7 cellular contexts compared by ENCODE assay signal in the genomic region with DNA sequence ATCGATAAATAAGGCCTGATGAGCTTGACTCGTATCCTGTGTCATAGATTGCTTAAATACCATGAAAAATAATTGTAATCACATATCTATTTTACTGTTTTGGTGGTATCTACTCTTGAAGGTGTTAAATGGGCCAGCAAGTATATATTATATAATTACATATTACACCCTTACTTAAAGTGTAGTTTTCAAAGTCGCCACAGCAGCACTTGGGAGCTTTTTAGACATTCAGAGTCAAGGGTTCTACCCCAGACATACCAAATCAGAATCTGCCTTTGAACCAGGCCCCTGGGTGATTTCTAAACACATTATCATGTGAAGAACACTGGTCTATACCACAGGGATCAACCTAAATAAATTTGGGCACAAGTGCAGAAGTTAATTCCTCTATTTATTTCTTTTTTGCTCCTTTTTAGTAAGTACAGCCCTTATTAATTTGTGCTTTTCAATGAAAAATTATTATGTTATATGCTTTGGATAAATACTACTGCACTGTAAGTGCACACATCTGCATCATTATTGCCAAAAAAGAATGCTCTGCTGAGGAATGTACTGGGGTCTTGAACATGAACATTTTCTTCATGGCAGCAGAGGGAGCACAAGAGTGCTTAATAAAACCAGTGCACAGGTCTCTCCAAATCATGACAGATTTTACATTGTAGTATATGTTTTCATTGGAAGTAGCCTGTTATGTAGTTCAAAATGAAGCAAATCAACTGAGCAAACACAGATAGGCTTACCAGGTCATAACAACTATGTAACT. TPM values are rescaled to one million over a fixed set of nuclear protein-coding genes. Genes with fewer than 3 reads are reported as not detected.
DNase-seq lines count a peak whose midpoint lies in the region; ATAC-seq and TF ChIP-seq lines count a peak whose summit lies in the region.

No MANE protein-coding gene starts in this region.

- H3K27ac ChIP-seq in psoas muscle, result no peak overlapping the region
- H3K27ac ChIP-seq in Peyer's patch, result no peak overlapping the region

- no peaks in the 10 kb centered on the region for H3K9me3 Mint-ChIP-seq in central memory CD8-positive, alpha-beta T cell

- H3K4me1 Mint-ChIP-seq in central memory CD8-positive, alpha-beta T cell, result peaks cover 54% of the 10 kb centered on the region

- DNase-seq in NCI-H446 treated with DMSO at 0.1 percent for 48 hours (lab: John Stamatoyannopoulos, UW), result peak; percentile 62
- DNase-seq in central memory CD8-positive, alpha-beta T cell (ENCODE audit: low spot score in 2 of 2), result no peak
- DNase-seq in psoas muscle, result no peak
- DNase-seq in NCI-H1092 (lab: John Stamatoyannopoulos, UW), result no peak
- DNase-seq in Peyer's patch, result no peak

- TF ChIP-seq POLR2A in Peyer's patch (IDR thresholded peaks at IDR 0.05), result no peak

- H3K27me3 Mint-ChIP-seq in central memory CD8-positive, alpha-beta T cell, result no peaks in the 10 kb centered on the region

- H3K36me3 Mint-ChIP-seq in central memory CD8-positive, alpha-beta T cell (ENCODE audit: insufficient read depth), result peaks cover 34% of the 10 kb centered on the region

- H3K9me3 ChIP-seq in psoas muscle (no peaks in the 10 kb centered on the region), Peyer's patch (no peaks in the 10 kb centered on the region)

- peak overlapping the region; percentile 72; the same call in 1 of the 2 replicates for H3K4me3 ChIP-seq in GM08714 (ENCODE audit: low read length)
- H3K4me3 ChIP-seq in psoas muscle, result no peak overlapping the region
- no peak overlapping the region for H3K4me3 ChIP-seq in Peyer's patch

- H3K4me1 ChIP-seq in psoas muscle (peaks cover 42% of the 10 kb centered on the region), Peyer's patch (peaks cover 0 to 15% (median 6%) of the 10 kb centered on the region in 4 donors)

- H3K36me3 ChIP-seq in psoas muscle (ENCODE audit: insufficient read depth in 1 of 2, low read depth in 1 of 2), result no peaks in the 10 kb centered on the region
- no peaks in the 10 kb centered on the region for H3K36me3 ChIP-seq in Peyer's patch

- H3K27me3 ChIP-seq in psoas muscle (ENCODE audit: insufficient read depth in 3 of 3, low read length in 2 of 3), result no peaks in the 10 kb centered on the region
- no peaks in the 10 kb centered on the region for H3K27me3 ChIP-seq in Peyer's patch

- WGBS in psoas muscle, 3 donors, result 87 to 91% (median 90%) methylated on average over 3 of the region's 3 CpGs

- no peak for ATAC-seq in central memory CD8-positive, alpha-beta T cell (replicated peaks; ENCODE audit: extremely low read depth, poor library complexity, severe bottlenecking)
- no peak for ATAC-seq in psoas muscle
- ATAC-seq in GM21367 (IDR thresholded peaks at IDR 0.05; ENCODE audit: unreplicated experiment), result no peak

- peak overlapping the region; percentile 100 for H3K27ac Mint-ChIP-seq in central memory CD8-positive, alpha-beta T cell (ENCODE audit: low read depth)

- intact Hi-C loops in psoas muscle (cut with DNase I), result loop anchor here (5.0 to 10.0 kb wide), 4 partner anchors 82 to 432 kb away; no protein-coding TSS in a partner anchor

- TF ChIP-seq CTCF in psoas muscle (IDR thresholded peaks at IDR 0.05), result peak; percentile 14
- TF ChIP-seq CTCF in Peyer's patch (IDR thresholded peaks at IDR 0.05), result peak in 2 of 6 experiments; percentile 6 to 22

- H3K4me3 Mint-ChIP-seq in central memory CD8-positive, alpha-beta T cell, result peak overlapping the region; percentile 100

RNA-seq across cellular contexts. Expression of a gene that starts 3.1 kb away (rescaled TPM):
- 10 to 100 TPM; 21.6 to 50.9 (median 38.1) TPM for total RNA-seq in psoas muscle
- 1 to 10 TPM; 1.3 to 9.9 (median 5.1) TPM for polyA plus RNA-seq in psoas muscle
- total RNA-seq in Peyer's patch, result 10 to 100 TPM; 34.7 to 48.5 (median 43.1) TPM
